Comparison of ENCODE assay signal across 8 cellular contexts in the genomic region with DNA sequence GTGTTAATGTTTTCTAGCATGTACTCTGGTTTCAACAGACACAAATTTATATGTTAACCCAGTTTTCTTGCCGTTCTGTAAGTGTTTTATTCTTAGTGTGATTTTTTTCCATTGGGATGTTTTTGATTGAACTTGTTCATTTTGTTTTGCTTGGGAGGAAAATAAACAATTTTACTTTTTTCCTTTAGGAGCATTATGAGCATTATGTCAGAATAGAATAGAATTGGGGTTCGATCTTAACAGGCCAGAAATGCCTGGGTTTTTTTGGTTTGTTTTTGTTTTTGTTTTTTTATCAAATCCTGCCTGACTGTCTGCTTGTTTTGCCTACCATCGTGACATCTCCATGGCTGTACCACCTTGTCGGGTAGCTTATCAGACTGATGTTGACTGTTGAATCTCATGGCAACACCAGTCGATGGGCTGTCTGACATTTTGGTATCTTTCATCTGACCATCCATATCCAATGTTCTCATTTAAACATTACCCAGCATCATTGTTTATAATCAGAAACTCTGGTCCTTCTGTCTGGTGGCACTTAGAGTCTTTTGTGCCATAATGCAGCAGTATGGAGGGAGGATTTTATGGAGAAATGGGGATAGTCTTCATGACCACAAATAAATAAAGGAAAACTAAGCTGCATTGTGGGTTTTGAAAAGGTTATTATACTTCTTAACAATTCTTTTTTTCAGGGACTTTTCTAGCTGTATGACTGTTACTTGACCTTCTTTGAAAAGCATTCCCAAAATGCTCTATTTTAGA. TPM values are rescaled to one million over a fixed set of nuclear protein-coding genes. Genes with fewer than 3 reads are reported as not detected.
DNase-seq lines count a peak whose midpoint lies in the region; ATAC-seq, FAIRE-seq and TF ChIP-seq lines count a peak whose summit lies in the region.

No MANE protein-coding gene starts in this region.

- ATAC-seq in A549 (no peak), upper lobe of left lung (ENCODE audit: low FRiP score in 2 of 2) (no peak)
- ATAC-seq in activated naive CD8-positive, alpha-beta T cell treated with anti-CD3 and anti-CD28 coated beads, Interleukin-2, amount 50 U/mL, for 24 hours = no peak

- peak overlapping the region; percentile 100 for H3K27ac Mint-ChIP-seq in activated naive CD8-positive, alpha-beta T cell treated with anti-CD3 and anti-CD28 coated beads, Interleukin-2, amount 50 U/mL, for 24 hours

- H3K4me3 ChIP-seq in A549 (peak overlapping the region; percentile 57), upper lobe of left lung (peak overlapping the region in 3 of 4 donors; percentile 44 to 66 (median 52))

- peak; percentile 5 to 9; a peak in 2 of 5 replicates for TF ChIP-seq RAD21 in A549 (conservative IDR thresholded peaks at IDR 0.05 in 1 of 2, IDR thresholded peaks at IDR 0.05 in 1 of 2)

- H3K4me1 Mint-ChIP-seq in activated naive CD8-positive, alpha-beta T cell treated with anti-CD3 and anti-CD28 coated beads, Interleukin-2, amount 50 U/mL, for 24 hours = peaks cover 85% of the 10 kb centered on the region

- FAIRE-seq in A549 (lab: Jason Lieb, UNC) = no peak

- TF ChIP-seq CTCF in A549 (IDR thresholded peaks at IDR 0.05) = no peak
- TF ChIP-seq CTCF in upper lobe of left lung (IDR thresholded peaks at IDR 0.05) = no peak

- no peaks in the 10 kb centered on the region for H3K9me3 Mint-ChIP-seq in activated naive CD8-positive, alpha-beta T cell treated with anti-CD3 and anti-CD28 coated beads, Interleukin-2, amount 50 U/mL, for 24 hours

- H3K36me3 Mint-ChIP-seq in activated naive CD8-positive, alpha-beta T cell treated with anti-CD3 and anti-CD28 coated beads, Interleukin-2, amount 50 U/mL, for 24 hours (ENCODE audit: low read depth) = peaks cover 62% of the 10 kb centered on the region

- peak overlapping the region; percentile 92 for H3K4me3 Mint-ChIP-seq in activated naive CD8-positive, alpha-beta T cell treated with anti-CD3 and anti-CD28 coated beads, Interleukin-2, amount 50 U/mL, for 24 hours

- H3K4me1 ChIP-seq in A549 (peaks cover 33% of the 10 kb centered on the region), upper lobe of left lung (peaks cover 24 to 66% (median 42%) of the 10 kb centered on the region in 4 donors)

- CTCF ChIA-PET in A549 (lab: Yijun Ruan, JAX) = interaction anchor here (0.7 to 12.7 kb wide), 8 partner anchors 12 to 91 kb away, joined by 3 to 244 read pairs (median 4); no protein-coding TSS in a partner anchor

- TF ChIP-seq EP300 in A549 (IDR thresholded peaks at IDR 0.05) (no peak), upper lobe of left lung (IDR thresholded peaks at IDR 0.05) (no peak)

- POLR2A ChIA-PET in A549 (lab: Yijun Ruan, JAX) = interaction anchor here (1.2 to 13.6 kb wide), 10 partner anchors 12 to 90 kb away, joined by 3 to 610 read pairs (median 20); no protein-coding TSS in a partner anchor

- 2% methylated on average over 5 of the region's 5 CpGs for WGBS in A549 (ENCODE audit: missing lambda C conversion rate)
- WGBS in upper lobe of left lung, 2 donors = 45 to 47% methylated on average over 5 of the region's 5 CpGs

- H3K4me2 ChIP-seq in A549 = peak overlapping the region; percentile 76

- H3K27me3 ChIP-seq in layer of hippocampus (ENCODE audit: control insufficient read depth, insufficient read depth, low read length) (no peaks in the 10 kb centered on the region), upper lobe of left lung (no peaks in the 10 kb centered on the region)

- peak in 1 of 2 experiments; percentile 78 for DNase-seq in A549 (ENCODE audit: low read depth in 1 of 2, low spot score in 1 of 2)
- peak; percentile 41 for DNase-seq in H4 (ENCODE audit: low spot score)
- DNase-seq in activated naive CD8-positive, alpha-beta T cell treated with anti-CD3 and anti-CD28 coated beads, Interleukin-2, amount 50 U/mL, for 24 hours = no peak
- peak in 1 of 2 donors; percentile 20 for DNase-seq in upper lobe of left lung
- no peak for DNase-seq in NCI-H1930 (lab: John Stamatoyannopoulos, UW)
- DNase-seq in NCI-H2227 treated with DMSO at 0.1 percent for 48 hours (lab: John Stamatoyannopoulos, UW) = no peak
- DNase-seq in substantia nigra (lab: John Stamatoyannopoulos, UW) = no peak

- H3K27me3 Mint-ChIP-seq in activated naive CD8-positive, alpha-beta T cell treated with anti-CD3 and anti-CD28 coated beads, Interleukin-2, amount 50 U/mL, for 24 hours = peaks cover 7% of the 10 kb centered on the region

- H3K27ac ChIP-seq in A549 (peak overlapping the region; percentile 91 to 96), layer of hippocampus (ENCODE audit: low read depth, low read length) (peak overlapping the region; percentile 8), upper lobe of left lung (peak overlapping the region; percentile 93 to 96 (median 93)), substantia nigra (ENCODE audit: low read depth, low read length, poor library complexity, severe bottlenecking) (no peak overlapping the region)

- TF ChIP-seq POLR2A in A549 (IDR thresholded peaks at IDR 0.05; ENCODE audit: low read length) = no peak
- peak in 1 of 4 donors; percentile 29 for TF ChIP-seq POLR2A in upper lobe of left lung (IDR thresholded peaks at IDR 0.05)

- H3K36me3 ChIP-seq in upper lobe of left lung = peaks cover 0 to 38% (median 5%) of the 10 kb centered on the region in 4 donors

- H3K9me3 ChIP-seq in A549 (no peaks in the 10 kb centered on the region), upper lobe of left lung (no peaks in the 10 kb centered on the region)

TF ChIP-seq in A549, 52 proteins besides CTCF, POLR2A, EP300 and RAD21 (continues in another document):
- TF ChIP-seq, protein P1, sequence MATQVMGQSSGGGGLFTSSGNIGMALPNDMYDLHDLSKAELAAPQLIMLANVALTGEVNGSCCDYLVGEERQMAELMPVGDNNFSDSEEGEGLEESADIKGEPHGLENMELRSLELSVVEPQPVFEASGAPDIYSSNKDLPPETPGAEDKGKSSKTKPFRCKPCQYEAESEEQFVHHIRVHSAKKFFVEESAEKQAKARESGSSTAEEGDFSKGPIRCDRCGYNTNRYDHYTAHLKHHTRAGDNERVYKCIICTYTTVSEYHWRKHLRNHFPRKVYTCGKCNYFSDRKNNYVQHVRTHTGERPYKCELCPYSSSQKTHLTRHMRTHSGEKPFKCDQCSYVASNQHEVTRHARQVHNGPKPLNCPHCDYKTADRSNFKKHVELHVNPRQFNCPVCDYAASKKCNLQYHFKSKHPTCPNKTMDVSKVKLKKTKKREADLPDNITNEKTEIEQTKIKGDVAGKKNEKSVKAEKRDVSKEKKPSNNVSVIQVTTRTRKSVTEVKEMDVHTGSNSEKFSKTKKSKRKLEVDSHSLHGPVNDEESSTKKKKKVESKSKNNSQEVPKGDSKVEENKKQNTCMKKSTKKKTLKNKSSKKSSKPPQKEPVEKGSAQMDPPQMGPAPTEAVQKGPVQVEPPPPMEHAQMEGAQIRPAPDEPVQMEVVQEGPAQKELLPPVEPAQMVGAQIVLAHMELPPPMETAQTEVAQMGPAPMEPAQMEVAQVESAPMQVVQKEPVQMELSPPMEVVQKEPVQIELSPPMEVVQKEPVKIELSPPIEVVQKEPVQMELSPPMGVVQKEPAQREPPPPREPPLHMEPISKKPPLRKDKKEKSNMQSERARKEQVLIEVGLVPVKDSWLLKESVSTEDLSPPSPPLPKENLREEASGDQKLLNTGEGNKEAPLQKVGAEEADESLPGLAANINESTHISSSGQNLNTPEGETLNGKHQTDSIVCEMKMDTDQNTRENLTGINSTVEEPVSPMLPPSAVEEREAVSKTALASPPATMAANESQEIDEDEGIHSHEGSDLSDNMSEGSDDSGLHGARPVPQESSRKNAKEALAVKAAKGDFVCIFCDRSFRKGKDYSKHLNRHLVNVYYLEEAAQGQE (IDR thresholded peaks at IDR 0.05) = peak; percentile 51; the same call in 1 of the 2 replicates
- TF ChIP-seq JUN (IDR thresholded peaks at IDR 0.05) (peak; percentile 26 to 97; a peak in 4 of 5 replicates), GATA3 (IDR thresholded peaks at IDR 0.05; ENCODE audit: borderline replicate concordance) (peak; percentile 63; the same call in 1 of the 2 replicates), RFX5 (IDR thresholded peaks at IDR 0.05) (no peak), HOXA7 (CRISPR knock-in tag; IDR thresholded peaks at IDR 0.05) (peak; percentile 74; the same call in 1 of the 2 replicates), CEBPB (IDR thresholded peaks at IDR 0.05) (no peak), CHD2 (IDR thresholded peaks at IDR 0.05; ENCODE audit: low read length, partially characterized antibody) (peak; percentile 40), NR3C1 (IDR thresholded peaks at IDR 0.05) (no peak), TP53 (CRISPR knock-in tag; IDR thresholded peaks at IDR 0.05) (peak; percentile 95)
- TF ChIP-seq, protein P2, sequence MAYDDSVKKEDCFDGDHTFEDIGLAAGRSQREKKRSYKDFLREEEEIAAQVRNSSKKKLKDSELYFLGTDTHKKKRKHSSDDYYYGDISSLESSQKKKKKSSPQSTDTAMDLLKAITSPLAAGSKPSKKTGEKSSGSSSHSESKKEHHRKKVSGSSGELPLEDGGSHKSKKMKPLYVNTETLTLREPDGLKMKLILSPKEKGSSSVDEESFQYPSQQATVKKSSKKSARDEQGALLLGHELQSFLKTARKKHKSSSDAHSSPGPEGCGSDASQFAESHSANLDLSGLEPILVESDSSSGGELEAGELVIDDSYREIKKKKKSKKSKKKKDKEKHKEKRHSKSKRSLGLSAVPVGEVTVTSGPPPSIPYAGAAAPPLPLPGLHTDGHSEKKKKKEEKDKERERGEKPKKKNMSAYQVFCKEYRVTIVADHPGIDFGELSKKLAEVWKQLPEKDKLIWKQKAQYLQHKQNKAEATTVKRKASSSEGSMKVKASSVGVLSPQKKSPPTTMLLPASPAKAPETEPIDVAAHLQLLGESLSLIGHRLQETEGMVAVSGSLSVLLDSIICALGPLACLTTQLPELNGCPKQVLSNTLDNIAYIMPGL (CRISPR knock-in tag; IDR thresholded peaks at IDR 0.05; ENCODE audit: borderline replicate concordance) = peak; percentile 74; the same call in 1 of the 2 replicates

RNA-seq across cellular contexts. Expression of a gene that starts 51.7 kb away (rescaled TPM):
- polyA plus RNA-seq in A549 (2011; rRNA removed) (24.4 and 28.3 TPM in 2 replicates), A549 (2017; fragmentation: RNase III; extraction: RNeasy Plus Mini Kit Qiagen cat#74134 plus additional on column Dnase treatment) (15.5 to 15.9 TPM (median 15.7 TPM) in 3 replicates)
- 9.0 and 10.4 TPM in 2 replicates for polyA plus RNA-seq in A549 (2012; cell fraction: cytosol; rRNA removed)
- polyA plus RNA-seq in A549 (2012; cell fraction: nucleus; rRNA removed) = 3.6 and 4.7 TPM in 2 replicates
- polyA minus RNA-seq in A549 (2011; rRNA and poly(A)+ RNA removed) = 27.4 and 33.7 TPM in 2 replicates
- 6.7 and 11.9 TPM in 2 replicates for total RNA-seq in H4 (2014; rRNA removed; shearing (Covaris generic))
- total RNA-seq in upper lobe of left lung = 10 to 100 TPM in 1 of 6 donors, 1 to 10 TPM in 5; 3.1 to 52.4 (median 7.6) TPM

RNA-seq across cellular contexts. Expression of a gene that starts 51.8 kb away (rescaled TPM):
- polyA plus RNA-seq in A549 (2011; rRNA removed) (53.7 and 57.3 TPM in 2 replicates), A549 (2017; fragmentation: RNase III; extraction: RNeasy Plus Mini Kit Qiagen cat#74134 plus additional on column Dnase treatment) (67.3 to 81.7 TPM (median 69.4 TPM) in 3 replicates)
- 16.0 and 16.7 TPM in 2 replicates for polyA plus RNA-seq in A549 (2012; cell fraction: cytosol; rRNA removed)
- polyA plus RNA-seq in A549 (2012; cell fraction: nucleus; rRNA removed) = 11.6 and 25.0 TPM in 2 replicates
- polyA minus RNA-seq in A549 (2011; rRNA and poly(A)+ RNA removed) = 35.0 and 37.4 TPM in 2 replicates
- total RNA-seq in H4 (2014; rRNA removed; shearing (Covaris generic)) = 25.1 and 27.1 TPM in 2 replicates
- total RNA-seq in upper lobe of left lung = 10 to 100 TPM; 13.1 to 60.8 (median 30.3) TPM
